In the genomic region with DNA sequence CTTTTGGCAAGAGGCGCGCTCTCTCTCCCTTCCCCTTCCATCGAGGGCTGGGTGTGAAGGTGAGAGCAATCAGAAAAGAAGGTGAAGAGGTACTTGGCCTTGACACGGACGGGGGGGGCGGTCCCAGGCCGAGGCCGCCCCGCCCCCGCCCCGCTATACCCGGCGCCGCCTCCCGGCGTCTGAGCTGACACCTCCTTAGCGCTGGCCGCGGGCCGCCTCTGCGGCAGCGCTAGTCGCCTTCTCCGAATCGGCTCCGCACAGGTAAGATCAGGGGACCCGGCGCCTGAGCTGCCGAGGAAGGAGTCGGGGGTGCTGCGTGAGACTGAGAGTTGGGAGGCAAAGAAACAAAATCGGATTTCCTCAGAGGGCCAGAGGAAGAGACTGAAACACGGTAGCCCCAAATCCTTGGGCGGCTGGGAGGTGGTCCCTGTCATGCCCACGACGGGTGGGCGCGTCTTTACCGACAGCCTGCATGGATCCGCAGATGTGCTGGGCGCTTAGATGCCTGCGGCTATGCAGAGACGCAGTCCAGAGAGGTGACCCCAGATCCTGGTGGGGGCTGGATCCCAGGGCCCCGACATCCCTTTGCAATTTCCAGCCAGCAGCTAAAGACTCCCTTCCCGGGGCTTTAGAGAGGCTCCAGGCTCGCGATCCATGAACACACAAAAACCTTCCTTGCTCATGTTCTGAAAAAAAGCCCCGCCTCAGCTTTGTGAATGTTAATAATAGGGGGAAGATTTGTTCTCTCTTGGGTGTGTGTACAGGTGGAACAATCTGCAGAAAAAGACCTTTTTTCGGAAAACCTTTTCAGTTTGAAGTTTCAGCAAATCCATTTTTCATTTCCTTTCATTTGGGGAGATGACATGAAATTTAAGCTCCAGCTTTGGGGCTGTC, we compare ENCODE assay signal across 8 cellular contexts. TPM values are rescaled to one million over a fixed set of nuclear protein-coding genes. Genes with fewer than 3 reads are reported as not detected.
DNase-seq lines count a peak whose midpoint lies in the region; ATAC-seq and TF ChIP-seq lines count a peak whose summit lies in the region.

A gene with protein sequence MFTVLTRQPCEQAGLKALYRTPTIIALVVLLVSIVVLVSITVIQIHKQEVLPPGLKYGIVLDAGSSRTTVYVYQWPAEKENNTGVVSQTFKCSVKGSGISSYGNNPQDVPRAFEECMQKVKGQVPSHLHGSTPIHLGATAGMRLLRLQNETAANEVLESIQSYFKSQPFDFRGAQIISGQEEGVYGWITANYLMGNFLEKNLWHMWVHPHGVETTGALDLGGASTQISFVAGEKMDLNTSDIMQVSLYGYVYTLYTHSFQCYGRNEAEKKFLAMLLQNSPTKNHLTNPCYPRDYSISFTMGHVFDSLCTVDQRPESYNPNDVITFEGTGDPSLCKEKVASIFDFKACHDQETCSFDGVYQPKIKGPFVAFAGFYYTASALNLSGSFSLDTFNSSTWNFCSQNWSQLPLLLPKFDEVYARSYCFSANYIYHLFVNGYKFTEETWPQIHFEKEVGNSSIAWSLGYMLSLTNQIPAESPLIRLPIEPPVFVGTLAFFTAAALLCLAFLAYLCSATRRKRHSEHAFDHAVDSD (plus strand): TSS at position 184 of the 894 bp plus-strand sequence. CDS start 874 bp downstream, outside the sequence.

- H3K4me1 ChIP-seq in GM23338 (ENCODE audit: insufficient read depth): peaks cover 9% of the 10 kb centered on the region
- peaks cover 0 to 2% of the 10 kb centered on the region in 2 donors for H3K4me1 ChIP-seq in lung (ENCODE audit: control insufficient read depth in 2 of 2, insufficient read depth in 2 of 2, low read length in 2 of 2)

- H4K20me1 ChIP-seq in GM23338 (replicated peaks; ENCODE audit: insufficient read depth): no peaks in the 10 kb centered on the region

- H3K9me3 Mint-ChIP-seq in GM23338: no peaks in the 10 kb centered on the region

- H3F3A ChIP-seq in GM23338 (replicated peaks; ENCODE audit: low read depth): no peaks in the 10 kb centered on the region; the same call in 1 of the 2 replicates

- H3K36me3 ChIP-seq in GM23338 (ENCODE audit: insufficient read depth) (no peaks in the 10 kb centered on the region), lung (ENCODE audit: control insufficient read depth in 2 of 2, insufficient read depth in 2 of 2, low read length in 2 of 2) (no peaks in the 10 kb centered on the region)

- peak within 1 kb of the TSS; percentile 88 for H3K4me3 Mint-ChIP-seq in GM23338

- H3K36me3 Mint-ChIP-seq in GM23338 (ENCODE audit: low read depth): no peaks in the 10 kb centered on the region

- H3K4me3 ChIP-seq in GM23338 (peak within 1 kb of the TSS; percentile 88), coronary artery (peak within 1 kb of the TSS; percentile 66), lung (no peak within 1 kb of the TSS)

- TF ChIP-seq CTCF in GM23338 (conservative IDR thresholded peaks at IDR 0.05; ENCODE audit: low read depth in 2 of 2) (no peak), coronary artery (IDR thresholded peaks at IDR 0.05) (no peak), lung (IDR thresholded peaks at IDR 0.05; ENCODE audit: control extremely low read depth, extremely low read depth) (no peak)

- peaks cover 0 to 1% of the 10 kb centered on the region in 2 donors for H3K9me3 ChIP-seq in lung (ENCODE audit: control insufficient read depth in 2 of 2, insufficient read depth in 1 of 2, low read length in 1 of 2)

- ATAC-seq in GM23338 (peak; percentile 97), lung (ENCODE audit: insufficient read depth, low FRiP score) (peak; percentile 93), HG03175 (IDR thresholded peaks at IDR 0.05; ENCODE audit: unreplicated experiment) (no peak), HG03159 (IDR thresholded peaks at IDR 0.05; ENCODE audit: unreplicated experiment) (no peak)

- peaks cover 19% of the 10 kb centered on the region for H3K4me1 Mint-ChIP-seq in GM23338

- H2AFZ ChIP-seq in GM23338: peak within 1 kb of the TSS; percentile 100

- no peaks in the 10 kb centered on the region for H3K79me2 ChIP-seq in GM23338 (replicated peaks; ENCODE audit: insufficient read depth)

- no peaks in the 10 kb centered on the region for H3K9me2 ChIP-seq in GM23338 (ENCODE audit: insufficient read depth)

- H3K27ac ChIP-seq in GM23338 (ENCODE audit: low read depth): no peak within 1 kb of the TSS
- H3K27ac ChIP-seq in coronary artery: no peak within 1 kb of the TSS
- peak within 1 kb of the TSS in 1 of 2 donors; percentile 52 for H3K27ac ChIP-seq in lung (ENCODE audit: low read depth in 1 of 2, low read length in 1 of 2)

- H3K27ac Mint-ChIP-seq in GM23338: no peak within 1 kb of the TSS

- H3K27me3 Mint-ChIP-seq in GM23338 (ENCODE audit: insufficient read depth, low read depth, poor library complexity): peaks cover 21% of the 10 kb centered on the region

- H3K27me3 ChIP-seq in GM23338 (ENCODE audit: insufficient read depth) (peaks cover 40% of the 10 kb centered on the region), lung (ENCODE audit: control insufficient read depth, insufficient read depth) (no peaks in the 10 kb centered on the region)

- DNase-seq in GM23338 (ENCODE audit: low spot score) (peak; percentile 87), coronary artery (ENCODE audit: low spot score) (no peak), lung (ENCODE audit: low spot score) (peak; percentile 79), NCI-H1436 treated with DMSO at 0.1 percent for 48 hours (lab: John Stamatoyannopoulos, UW) (no peak)
- DNase-seq in activated CD4-positive, alpha-beta T cell treated with anti-CD3 and anti-CD28 coated beads for 4 hours: peak; percentile 14 to 22
- DNase-seq in stimulated activated CD8-positive, alpha-beta memory T cell treated with anti-CD3 and anti-CD28 coated beads, Interleukin-15, amount 100 ng/mL, for 48 hours (ENCODE audit: low read depth in 2 of 2): peak; percentile 9 to 31

- WGBS in lung, 2 donors: 7 to 9% methylated on average over 49 of the region's 49 CpGs

- peak within 1 kb of the TSS; percentile 96 for H3K4me2 ChIP-seq in GM23338

TF ChIP-seq in GM23338, 12 proteins besides CTCF, POLR2A, EP300 and RAD21:
- TF ChIP-seq EZH2 (IDR thresholded peaks at IDR 0.05; ENCODE audit: low read depth, unreplicated experiment) (peak; percentile 33), EZH2phosphoT487 (IDR thresholded peaks at IDR 0.05; ENCODE audit: unreplicated experiment) (no peak)

RNA-seq across cellular contexts. Expression of the gene that starts here (rescaled TPM):
- 0.63 and 0.74 TPM in 2 replicates for total RNA-seq in GM23338 (2014; rRNA removed; shearing (Covaris generic))
- polyA plus RNA-seq in GM23338 (2016; fragmentation: Nextera tagmentation; extraction: Ambion mirVana) (0.19 and 0.32 TPM in 2 replicates), lung (1 to 10 TPM; 1.5 to 3.6 TPM)
- 1 to 10 TPM; 3.8 to 6.1 TPM for total RNA-seq in lung

Comparison
In these comparisons a context has a peak if more than half of its experiments do, and no peak if none do; other contexts are left out.
1. Peak in DNase-seq, ATAC-seq, H3K4me3 ChIP-seq and H3K4me2 ChIP-seq in GM23338; RNA of the gene not detected or under 1 TPM.
2. DNase-seq: peak in activated CD4-positive, alpha-beta T cell treated with anti-CD3 and anti-CD28 coated beads for 4 hours (2 of 2), lung (single experiment) and stimulated activated CD8-positive, alpha-beta memory T cell treated with anti-CD3 and anti-CD28 coated beads, Interleukin-15, amount 100 ng/mL, for 48 hours (2 of 2); none in coronary artery (single experiment) and NCI-H1436 treated with DMSO at 0.1 percent for 48 hours (single experiment).